Comparison of ENCODE assay signal across 9 cellular contexts in the genomic region with DNA sequence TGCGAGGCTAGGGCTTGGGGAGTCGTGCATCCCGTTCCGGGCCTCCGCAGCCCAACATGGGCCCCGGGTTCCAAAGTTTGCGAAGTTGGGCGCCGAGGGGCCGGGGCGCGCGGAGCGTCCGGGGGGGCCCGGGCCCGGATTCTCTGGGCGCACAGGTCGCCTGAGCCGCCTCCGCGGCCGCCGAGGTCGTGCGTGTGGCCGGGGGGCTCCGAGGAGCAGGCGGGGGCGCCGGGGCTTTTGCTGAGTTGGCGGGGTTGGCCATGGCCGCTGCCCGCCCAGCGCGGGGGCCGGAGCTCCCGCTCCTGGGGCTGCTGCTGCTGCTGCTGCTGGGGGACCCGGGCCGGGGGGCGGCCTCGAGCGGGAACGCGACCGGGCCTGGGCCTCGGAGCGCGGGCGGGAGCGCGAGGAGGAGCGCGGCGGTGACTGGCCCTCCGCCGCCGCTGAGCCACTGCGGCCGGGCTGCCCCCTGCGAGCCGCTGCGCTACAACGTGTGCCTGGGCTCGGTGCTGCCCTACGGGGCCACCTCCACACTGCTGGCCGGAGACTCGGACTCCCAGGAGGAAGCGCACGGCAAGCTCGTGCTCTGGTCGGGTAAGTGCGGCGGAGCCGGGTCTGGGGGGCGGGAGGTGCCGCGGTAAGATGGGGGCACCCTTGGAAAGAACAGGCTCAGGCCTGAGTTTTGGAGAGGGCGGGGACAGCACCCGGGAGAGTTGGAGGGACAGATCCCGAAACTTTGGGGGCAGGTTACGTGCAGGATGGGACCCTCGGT. TPM values are rescaled to one million over a fixed set of nuclear protein-coding genes. Genes with fewer than 3 reads are reported as not detected.
A peak's percentile ranks its signal among the peaks of the same experiment; 100 is the strongest.
DNase-seq lines count a peak whose midpoint lies in the region; ATAC-seq and TF ChIP-seq lines count a peak whose summit lies in the region.
"Had no signal": no experiment of that assay in that cellular context is flagged by ENCODE, and none has a peak within 500 bp of the region (broad histone marks: within the 10 kb centered on the region; RNA-seq: fewer than 3 reads in every experiment).

No MANE protein-coding gene starts in this region.

- H3K36me3 Mint-ChIP-seq in activated naive CD4-positive, alpha-beta T cell treated with anti-CD3 and anti-CD28 coated beads for 36 hours (ENCODE audit: low read depth), result no peaks in the 10 kb centered on the region
- no peaks in the 10 kb centered on the region for H3K36me3 Mint-ChIP-seq in activated B cell treated with CpG ODN at 0.5 μM for 24 hours (ENCODE audit: low read depth)

- TF ChIP-seq POLR2A in sigmoid colon (IDR thresholded peaks at IDR 0.05), result no peak

- H3K4me1 Mint-ChIP-seq in activated naive CD4-positive, alpha-beta T cell treated with anti-CD3 and anti-CD28 coated beads for 36 hours (ENCODE audit: low read depth), result peaks cover 5% of the 10 kb centered on the region
- H3K4me1 Mint-ChIP-seq in activated B cell treated with CpG ODN at 0.5 μM for 24 hours, result peaks cover 22% of the 10 kb centered on the region

- H3K27ac Mint-ChIP-seq in activated naive CD4-positive, alpha-beta T cell treated with anti-CD3 and anti-CD28 coated beads for 36 hours, result no peak overlapping the region
- no peak overlapping the region for H3K27ac Mint-ChIP-seq in activated B cell treated with CpG ODN at 0.5 μM for 24 hours

- intact Hi-C loops in activated naive CD4-positive, alpha-beta T cell treated with anti-CD3 and anti-CD28 coated beads for 36 hours (cut with micrococcal nuclease), result no loop called here
- intact Hi-C loops in activated B cell treated with CpG ODN at 0.5 μM for 24 hours (cut with micrococcal nuclease), result loop anchor here (2.0 kb wide), 2 partner anchors 20 to 22 kb away; no protein-coding TSS in a partner anchor
- intact Hi-C loops in left ventricle myocardium superior (cut with micrococcal nuclease), result no loop called here
- intact Hi-C loops in sigmoid colon (cut with DNase I), result loop anchor here (2.0 kb wide), 1 partner anchor 20 kb away; no protein-coding TSS in a partner anchor

- DNase-seq in activated naive CD4-positive, alpha-beta T cell treated with anti-CD3 and anti-CD28 coated beads for 36 hours, result no peak
- DNase-seq in activated naive CD4-positive, alpha-beta T cell (lab: John Stamatoyannopoulos, UW), result no peak
- no peak for DNase-seq in activated B cell treated with CpG ODN at 0.5 μM for 24 hours
- peak; percentile 57 for DNase-seq in left ventricle myocardium superior
- DNase-seq in sigmoid colon, result peak; percentile 69
- DNase-seq in NCI-H187 (lab: John Stamatoyannopoulos, UW), result no peak

- peak overlapping the region; percentile 42 to 93 (median 72) for H3K4me3 ChIP-seq in sigmoid colon

- H3K36me3 ChIP-seq in sigmoid colon, result no peaks in the 10 kb centered on the region

- peak overlapping the region; percentile 56 to 70 (median 59) for H3K27ac ChIP-seq in sigmoid colon
- H3K27ac ChIP-seq: epithelial cell of prostate had no signal

- peaks cover 0 to 27% (median 18%) of the 10 kb centered on the region in 4 donors for H3K4me1 ChIP-seq in sigmoid colon

- H3K27me3 Mint-ChIP-seq in activated naive CD4-positive, alpha-beta T cell treated with anti-CD3 and anti-CD28 coated beads for 36 hours (ENCODE audit: low read depth), result peaks cover 47% of the 10 kb centered on the region
- peaks cover 23% of the 10 kb centered on the region for H3K27me3 Mint-ChIP-seq in activated B cell treated with CpG ODN at 0.5 μM for 24 hours

- POLR2A ChIA-PET in activated B cell treated with CpG ODN at 0.5 μM for 24 hours (lab: Charles Lee), result interaction anchor here (0.7 to 1.4 kb wide), 2 partner anchors 39 to 655 kb away, joined by 4 read pairs; no protein-coding TSS in a partner anchor

- ATAC-seq in activated B cell treated with CpG ODN at 0.5 μM for 24 hours (ENCODE audit: low read depth) (peak; percentile 34), left ventricle myocardium superior (peak; percentile 73), GM18519 (IDR thresholded peaks at IDR 0.05; ENCODE audit: low FRiP score, unreplicated experiment) (no peak), GM18909 (IDR thresholded peaks at IDR 0.05; ENCODE audit: poor library complexity, unreplicated experiment) (no peak)

- TF ChIP-seq CTCF in activated B cell treated with CpG ODN at 0.5 μM for 24 hours (IDR thresholded peaks at IDR 0.05), result no peak
- TF ChIP-seq CTCF in sigmoid colon (IDR thresholded peaks at IDR 0.05), result no peak

- peak overlapping the region; percentile 60 for H3K4me3 Mint-ChIP-seq in activated naive CD4-positive, alpha-beta T cell treated with anti-CD3 and anti-CD28 coated beads for 36 hours
- peak overlapping the region; percentile 85 for H3K4me3 Mint-ChIP-seq in activated B cell treated with CpG ODN at 0.5 μM for 24 hours

- WGBS in sigmoid colon, 2 donors, result 1 to 2% methylated on average over 83 of the region's 83 CpGs

- no peak for TF ChIP-seq EP300 in sigmoid colon (IDR thresholded peaks at IDR 0.05)

- H3K9me3 Mint-ChIP-seq in activated naive CD4-positive, alpha-beta T cell treated with anti-CD3 and anti-CD28 coated beads for 36 hours, result no peaks in the 10 kb centered on the region
- H3K9me3 Mint-ChIP-seq in activated B cell treated with CpG ODN at 0.5 μM for 24 hours, result no peaks in the 10 kb centered on the region

- H3K9me3 ChIP-seq in sigmoid colon, result no peaks in the 10 kb centered on the region

- no peaks in the 10 kb centered on the region for H3K27me3 ChIP-seq in sigmoid colon

- CTCF ChIA-PET in activated naive CD4-positive, alpha-beta T cell treated with anti-CD3 and anti-CD28 coated beads for 36 hours (lab: Charles Lee), result interaction anchor here (0.8 to 3.5 kb wide), 2 partner anchors 22 to 25 kb away, joined by 3 to 11 read pairs; no protein-coding TSS in a partner anchor
- CTCF ChIA-PET in activated B cell treated with CpG ODN at 0.5 μM for 24 hours (lab: Charles Lee), result interaction anchor here (1.4 kb wide), 1 partner anchor 25 kb away, joined by 4 read pairs; no protein-coding TSS in a partner anchor

RNA-seq across cellular contexts. Expression of a gene that starts 0.6 kb away (rescaled TPM):
- under 1 TPM; 0.20 to 0.43 TPM for total RNA-seq in activated naive CD4-positive, alpha-beta T cell treated with anti-CD3 and anti-CD28 coated beads for 36 hours
- total RNA-seq in activated B cell treated with CpG ODN at 0.5 μM for 24 hours (0.66 and 1.8 TPM in 2 replicates), left ventricle myocardium superior (5.0 TPM), sigmoid colon (10 to 100 TPM in 2 of 4 donors, 1 to 10 TPM in 2; 6.8 to 18.6 (median 13.0) TPM)
- polyA plus RNA-seq in sigmoid colon, result 1 to 10 TPM in 1 of 3 donors, under 1 TPM in 2; 0.60 to 2.8 (median 0.92) TPM

RNA-seq across cellular contexts. Expression of a gene that starts 35.8 kb away (rescaled TPM):
- total RNA-seq in activated naive CD4-positive, alpha-beta T cell treated with anti-CD3 and anti-CD28 coated beads for 36 hours, result 10 to 100 TPM; 29.1 to 30.4 TPM
- 10.9 and 11.6 TPM in 2 replicates for total RNA-seq in activated B cell treated with CpG ODN at 0.5 μM for 24 hours
- 4.3 TPM for total RNA-seq in left ventricle myocardium superior
- 10 to 100 TPM; 12.5 to 16.8 (median 14.7) TPM for total RNA-seq in sigmoid colon
- polyA plus RNA-seq in sigmoid colon, result 100 to 1,000 TPM in 2 of 3 donors, 10 to 100 TPM in 1; 80.8 to 219 (median 174) TPM

RNA-seq across cellular contexts. Expression of a gene that starts 44.6 kb away (rescaled TPM):
- total RNA-seq in activated naive CD4-positive, alpha-beta T cell treated with anti-CD3 and anti-CD28 coated beads for 36 hours, result 1 to 10 TPM; 7.2 to 7.9 TPM
- total RNA-seq in activated B cell treated with CpG ODN at 0.5 μM for 24 hours (332 and 341 TPM in 2 replicates), left ventricle myocardium superior (15.1 TPM), sigmoid colon (1 to 10 TPM; 3.0 to 7.5 (median 5.7) TPM)
- 10 to 100 TPM in 1 of 3 donors, 1 to 10 TPM in 2; 5.8 to 19.6 (median 9.6) TPM for polyA plus RNA-seq in sigmoid colon

Comparison
In these comparisons a context has a peak if more than half of its experiments do, and no peak if none do; other contexts are left out.
1. DNase-seq: peak in left ventricle myocardium superior (single experiment) and sigmoid colon (single experiment); none in activated naive CD4-positive, alpha-beta T cell treated with anti-CD3 and anti-CD28 coated beads for 36 hours (single experiment), activated naive CD4-positive, alpha-beta T cell (0 of 4), activated B cell treated with CpG ODN at 0.5 μM for 24 hours (single experiment) and NCI-H187 (0 of 2).
2. ATAC-seq: peak in activated B cell treated with CpG ODN at 0.5 μM for 24 hours (single experiment) and left ventricle myocardium superior (single experiment); none in GM18519 (single experiment) and GM18909 (single experiment).
3. RNA of a gene that starts 44.6 kb away (total RNA-seq): 332 to 341 TPM in activated B cell treated with CpG ODN at 0.5 μM for 24 hours; 15.1 TPM in left ventricle myocardium superior (single experiment), 7.2 to 7.9 TPM in activated naive CD4-positive, alpha-beta T cell treated with anti-CD3 and anti-CD28 coated beads for 36 hours and 3.0 to 7.5 TPM in sigmoid colon; every median in the first group is over 10 times any median in the second.
4. intact Hi-C loops: an anchor here in activated B cell treated with CpG ODN at 0.5 μM for 24 hours (2.0 kb wide) and sigmoid colon (2.0 kb wide); none called in activated naive CD4-positive, alpha-beta T cell treated with anti-CD3 and anti-CD28 coated beads for 36 hours and left ventricle myocardium superior.